ENCODE assay signal across 20 cellular contexts in the genomic region with DNA sequence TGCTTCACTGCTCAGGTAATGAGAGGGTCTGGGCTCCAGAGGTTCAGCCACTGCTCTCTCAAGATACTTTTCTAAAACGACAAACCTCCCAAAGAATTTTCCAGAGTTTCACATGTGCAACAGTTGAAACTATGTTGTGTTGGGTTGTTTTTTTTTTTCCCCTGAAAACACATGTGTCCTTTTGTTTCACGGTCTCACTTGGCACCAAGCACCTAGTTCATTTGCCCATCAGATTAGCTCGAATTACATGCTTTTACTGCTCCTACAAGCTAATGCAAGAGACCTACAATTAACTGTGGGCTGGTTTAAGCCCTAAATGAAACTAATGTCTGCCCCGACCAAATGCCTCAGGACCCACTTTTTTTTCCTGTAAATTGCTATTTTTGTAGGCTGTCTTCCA.
DNase-seq lines count a peak whose midpoint lies in the region; ATAC-seq, FAIRE-seq and TF ChIP-seq lines count a peak whose summit lies in the region.
"Had no signal": no experiment of that assay in that cellular context is flagged by ENCODE, and none has a peak within 500 bp of the region (broad histone marks: within the 10 kb centered on the region; RNA-seq: fewer than 3 reads in every experiment).

No MANE protein-coding gene starts in this region.

- intact Hi-C loops in right lobe of liver (cut with DNase I) = no loop called here
- intact Hi-C loops in HepG2 (cut with micrococcal nuclease; ENCODE audit: unreplicated experiment) = no loop called here

- H3K27ac Mint-ChIP-seq in T-helper 17 cell = no peak overlapping the region
- H3K27ac Mint-ChIP-seq: CD4-positive, CD25-positive, alpha-beta regulatory T cell had no signal

- H3K27me3 Mint-ChIP-seq in T-helper 17 cell = no peaks in the 10 kb centered on the region
- H3K27me3 Mint-ChIP-seq: CD4-positive, CD25-positive, alpha-beta regulatory T cell had no signal

- no peak overlapping the region for H3K4me2 ChIP-seq in HepG2 (ENCODE audit: low read depth, low read length)
- peak overlapping the region; percentile 6 for H3K4me2 ChIP-seq in keratinocyte (ENCODE audit: control insufficient read depth, extremely low read depth, insufficient read depth, low read depth, low read length)

- H3K79me2 ChIP-seq in HepG2 (ENCODE audit: insufficient read depth, low read length) (no peaks in the 10 kb centered on the region), keratinocyte (ENCODE audit: control insufficient read depth, insufficient read depth, low read length) (no peaks in the 10 kb centered on the region)

- H3K4me1 ChIP-seq in right lobe of liver = no peaks in the 10 kb centered on the region
- H3K4me1 ChIP-seq in HepG2 (ENCODE audit: insufficient read depth, low read length) = no peaks in the 10 kb centered on the region
- peaks cover 30% of the 10 kb centered on the region for H3K4me1 ChIP-seq in keratinocyte (ENCODE audit: control insufficient read depth, extremely low read depth, insufficient read depth, low read length)
- H3K4me1 ChIP-seq: esophagus muscularis mucosa had no signal

- DNase-seq in right lobe of liver = no peak
- no peak for DNase-seq in HepG2 (ENCODE audit: low spot score)
- DNase-seq in NCI-H446 treated with DMSO at 0.1 percent for 48 hours (lab: John Stamatoyannopoulos, UW) = peak; percentile 41
- DNase-seq in keratinocyte (ENCODE audit: low read depth, low spot score) = no peak
- DNase-seq in ureter (ENCODE audit: low spot score) = peak; percentile 57
- DNase-seq in activated CD8-positive, alpha-beta memory T cell treated with anti-CD3 and anti-CD28 coated beads, Interleukin-2, amount 50 U/mL, for 4 hours = no peak
- no peak for DNase-seq in T-helper 17 cell
- DNase-seq: ACHN; activated CD4-positive, alpha-beta T cell treated with anti-CD3 and anti-CD28 coated beads, Interleukin-2, amount 50 U/mL, for 48 hours; activated naive CD4-positive, alpha-beta T cell; activated T-cell treated with anti-CD3 and anti-CD28 coated beads, Interleukin-2, amount 50 U/mL, for 1 hour; CD4-positive, CD25-positive, alpha-beta regulatory T cell; effector CD4-positive, alpha-beta T cell; left ventricle myocardium inferior; NCI-H1417 treated with DMSO at 0.1 percent for 48 hours; stimulated activated CD4-positive, alpha-beta T cell treated with anti-CD3 and anti-CD28 coated beads, Interleukin-12 subunit alpha, Interleukin-12 subunit beta, amount 100 ng/mL, for 4 hours had no signal

- WGBS in right lobe of liver (ENCODE audit: insufficient coverage, low coverage, low lambda C conversion rate, missing lambda C conversion rate) = 18% methylated on average over 4 of the region's 4 CpGs
- 18% methylated on average over 4 of the region's 4 CpGs for WGBS in HepG2 (ENCODE audit: low lambda C conversion rate)

- H3K36me3 ChIP-seq in right lobe of liver (no peaks in the 10 kb centered on the region), HepG2 (replicated peaks in 1 of 2; ENCODE audit: control insufficient read depth in 1 of 2, insufficient read depth in 2 of 2, low read length in 2 of 2) (no peaks in the 10 kb centered on the region), keratinocyte (ENCODE audit: control insufficient read depth in 2 of 2, extremely low read depth in 1 of 2, insufficient read depth in 2 of 2, low read length in 2 of 2) (no peaks in the 10 kb centered on the region)
- H3K36me3 ChIP-seq: esophagus muscularis mucosa, left ventricle myocardium inferior, neutrophil had no signal

- H3K27me3 ChIP-seq in right lobe of liver (no peaks in the 10 kb centered on the region), HepG2 (ENCODE audit: control insufficient read depth in 1 of 2, insufficient read depth in 2 of 2, low read length in 2 of 2) (peaks cover 0 to 12% of the 10 kb centered on the region in 2 experiments; a peak in 2 of 5 replicates), keratinocyte (ENCODE audit: control insufficient read depth, extremely low read depth, insufficient read depth, low read length) (no peaks in the 10 kb centered on the region)
- H3K27me3 ChIP-seq: esophagus muscularis mucosa, neutrophil had no signal

- TF ChIP-seq EP300 in HepG2 (IDR thresholded peaks at IDR 0.05; ENCODE audit: low read depth in 2 of 2, low read length in 2 of 2) = no peak
- no peak for TF ChIP-seq EP300 in HepG2 (CRISPR knock-in tag; IDR thresholded peaks at IDR 0.05; ENCODE audit: borderline replicate concordance)

- H3K4me1 Mint-ChIP-seq in T-helper 17 cell = no peaks in the 10 kb centered on the region
- H3K4me1 Mint-ChIP-seq: CD4-positive, CD25-positive, alpha-beta regulatory T cell had no signal

- TF ChIP-seq CTCF in right lobe of liver (IDR thresholded peaks at IDR 0.05) (no peak), HepG2 (CRISPR knock-in tag; IDR thresholded peaks at IDR 0.05) (no peak), keratinocyte (optimal IDR thresholded peaks at IDR 0.05 in 1 of 3, IDR thresholded peaks at IDR 0.05 in 1 of 3, conservative IDR thresholded peaks at IDR 0.05 in 1 of 3; ENCODE audit: extremely low read depth in 1 of 3, insufficient read depth in 2 of 3, low read length in 3 of 3) (no peak)

- no peaks in the 10 kb centered on the region for H4K20me1 ChIP-seq in HepG2 (ENCODE audit: insufficient read depth, low read length)
- no peaks in the 10 kb centered on the region for H4K20me1 ChIP-seq in keratinocyte (ENCODE audit: control insufficient read depth, extremely low read depth, insufficient read depth, low read length)

- no peak for TF ChIP-seq RAD21 in HepG2 (CRISPR knock-in tag; IDR thresholded peaks at IDR 0.05)

- in situ Hi-C loops in HepG2 (cut with HindIII; ENCODE audit: extremely low pct_ligation_motif_present, low pct_unique_long_range_greater_than_20kb) = no loop called here

- H3K4me3 ChIP-seq in right lobe of liver = no peak overlapping the region
- H3K4me3 ChIP-seq in HepG2 (replicated peaks in 1 of 3; ENCODE audit: insufficient read depth in 1 of 3, low read depth in 2 of 3, low read length in 3 of 3) = no peak overlapping the region
- H3K4me3 ChIP-seq in keratinocyte (ENCODE audit: control insufficient read depth in 2 of 3, extremely low read depth in 1 of 3, insufficient read depth in 2 of 3, low read depth in 1 of 3, low read length in 3 of 3) = no peak overlapping the region
- H3K4me3 ChIP-seq: esophagus muscularis mucosa, left ventricle myocardium inferior, mucosa of descending colon had no signal

- no peak for FAIRE-seq in HepG2 (lab: Jason Lieb, UNC)
- peak; percentile 70 for FAIRE-seq in keratinocyte (lab: Jason Lieb, UNC)

- peak; percentile 54 to 85 (median 72) for ATAC-seq in right lobe of liver
- no peak for ATAC-seq in HepG2
- ATAC-seq in T-helper 17 cell = no peak
- ATAC-seq in HG02571 (IDR thresholded peaks at IDR 0.05; ENCODE audit: unreplicated experiment) = no peak
- ATAC-seq: mucosa of descending colon had no signal

- H2AFZ ChIP-seq in HepG2 (ENCODE audit: low read length) (no peak overlapping the region), keratinocyte (ENCODE audit: control insufficient read depth, low read length) (peak overlapping the region; percentile 34)

- H3K9me1 ChIP-seq in keratinocyte (ENCODE audit: control insufficient read depth, extremely low read depth, insufficient read depth, low read length) = no peaks in the 10 kb centered on the region

- dilution Hi-C loops in keratinocyte (cut with MboI; ENCODE audit: extremely low pct_ligation_motif_present, low sequenced_read_pairs) = no loop called here

- POLR2A ChIA-PET in HepG2 (lab: Yijun Ruan, JAX) = no interaction called here

- TF ChIP-seq POLR2A in right lobe of liver (IDR thresholded peaks at IDR 0.05) = no peak
- TF ChIP-seq POLR2A in HepG2 (IDR thresholded peaks at IDR 0.05; ENCODE audit: insufficient read depth in 1 of 2, low read depth in 2 of 2, low read length in 2 of 2) = no peak

- H3K9ac ChIP-seq in HepG2 (ENCODE audit: insufficient read depth, low read depth, low read length) = no peak overlapping the region
- no peak overlapping the region for H3K9ac ChIP-seq in keratinocyte (ENCODE audit: control insufficient read depth, extremely low read depth, insufficient read depth, low read length)

- H3K4me3 Mint-ChIP-seq in T-helper 17 cell = no peak overlapping the region
- H3K4me3 Mint-ChIP-seq: CD4-positive, CD25-positive, alpha-beta regulatory T cell had no signal

- H3K27ac ChIP-seq in right lobe of liver = no peak overlapping the region
- H3K27ac ChIP-seq in HepG2 (ENCODE audit: extremely low read length, insufficient read depth, low read length) = no peak overlapping the region
- H3K27ac ChIP-seq in keratinocyte (ENCODE audit: control insufficient read depth, insufficient read depth, low read length) = no peak overlapping the region
- H3K27ac ChIP-seq: esophagus muscularis mucosa, left ventricle myocardium inferior, neutrophil had no signal

- no peaks in the 10 kb centered on the region for H3K9me3 ChIP-seq in right lobe of liver
- no peaks in the 10 kb centered on the region for H3K9me3 ChIP-seq in HepG2 (ENCODE audit: low read length)
- no peaks in the 10 kb centered on the region for H3K9me3 ChIP-seq in keratinocyte (ENCODE audit: control insufficient read depth, low read depth, low read length)
- H3K9me3 ChIP-seq in T-helper 17 cell (ENCODE audit: control insufficient read depth, low read length, poor library complexity, severe bottlenecking) = no peaks in the 10 kb centered on the region
- H3K9me3 ChIP-seq: esophagus muscularis mucosa, left ventricle myocardium inferior, mucosa of descending colon, neutrophil had no signal

- H3K36me3 Mint-ChIP-seq in T-helper 17 cell (ENCODE audit: low read depth) = no peaks in the 10 kb centered on the region
- H3K36me3 Mint-ChIP-seq: CD4-positive, CD25-positive, alpha-beta regulatory T cell had no signal

- no TSS peak for BruUV-seq in HepG2 (replicated peaks; lab: Mats Ljungman, UMichigan)

- CTCF ChIA-PET in HepG2 (lab: Yijun Ruan, JAX; ENCODE audit: low intra/inter-chr PET ratio, low total read pairs) = no interaction called here

TF ChIP-seq in HepG2, 621 proteins besides CTCF, POLR2A, EP300 and RAD21 (continues in another document):
- TF ChIP-seq, protein P1, sequence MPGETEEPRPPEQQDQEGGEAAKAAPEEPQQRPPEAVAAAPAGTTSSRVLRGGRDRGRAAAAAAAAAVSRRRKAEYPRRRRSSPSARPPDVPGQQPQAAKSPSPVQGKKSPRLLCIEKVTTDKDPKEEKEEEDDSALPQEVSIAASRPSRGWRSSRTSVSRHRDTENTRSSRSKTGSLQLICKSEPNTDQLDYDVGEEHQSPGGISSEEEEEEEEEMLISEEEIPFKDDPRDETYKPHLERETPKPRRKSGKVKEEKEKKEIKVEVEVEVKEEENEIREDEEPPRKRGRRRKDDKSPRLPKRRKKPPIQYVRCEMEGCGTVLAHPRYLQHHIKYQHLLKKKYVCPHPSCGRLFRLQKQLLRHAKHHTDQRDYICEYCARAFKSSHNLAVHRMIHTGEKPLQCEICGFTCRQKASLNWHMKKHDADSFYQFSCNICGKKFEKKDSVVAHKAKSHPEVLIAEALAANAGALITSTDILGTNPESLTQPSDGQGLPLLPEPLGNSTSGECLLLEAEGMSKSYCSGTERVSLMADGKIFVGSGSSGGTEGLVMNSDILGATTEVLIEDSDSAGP (CRISPR knock-in tag; IDR thresholded peaks at IDR 0.05; ENCODE audit: borderline replicate concordance) = no peak
- TF ChIP-seq CCDC6 (CRISPR knock-in tag; IDR thresholded peaks at IDR 0.05) = no peak

Comparison
In these comparisons a context has a peak if more than half of its experiments do, and no peak if none do; other contexts are left out.
1. ATAC-seq: peak in right lobe of liver (4 of 4); none in HepG2 (single experiment), T-helper 17 cell (single experiment) and HG02571 (single experiment).
2. DNase-seq: peak in NCI-H446 treated with DMSO at 0.1 percent for 48 hours (single experiment) and ureter (single experiment); none in right lobe of liver (0 of 3), HepG2 (single experiment), keratinocyte (single experiment), activated CD8-positive, alpha-beta memory T cell treated with anti-CD3 and anti-CD28 coated beads, Interleukin-2, amount 50 U/mL, for 4 hours (single experiment) and T-helper 17 cell (0 of 3).